ENCODE assay signal across 1 cellular context in the genomic region with DNA sequence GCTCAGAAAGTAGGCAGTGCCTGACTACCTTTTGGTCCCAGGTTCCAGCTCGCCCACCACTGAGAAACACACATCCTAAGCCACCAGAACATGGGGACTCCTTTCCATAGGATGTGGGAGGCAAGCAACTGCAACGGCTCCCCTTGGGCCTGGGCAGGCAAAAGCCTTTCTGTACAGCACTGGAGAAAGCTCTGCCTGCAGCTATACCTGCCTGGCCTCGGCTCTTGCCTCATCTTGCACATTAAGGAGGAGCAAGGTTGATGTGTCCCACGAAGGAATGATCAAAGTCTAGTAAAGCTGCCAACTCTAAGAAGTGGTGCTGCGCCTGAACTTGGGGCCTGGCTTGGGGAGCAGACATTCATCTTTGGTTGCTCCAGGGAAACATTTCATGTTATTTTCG.
TF ChIP-seq lines count a peak whose summit lies in the region.

No MANE protein-coding gene starts in this region.

TF ChIP-seq in IMR-90, 13 proteins besides CTCF, POLR2A, EP300 and RAD21:
- no peak for TF ChIP-seq MXI1 (IDR thresholded peaks at IDR 0.05; ENCODE audit: borderline replicate concordance, low read depth, low read length)
- no peak for TF ChIP-seq CEBPB (IDR thresholded peaks at IDR 0.05; ENCODE audit: low read depth, low read length)
- no peak for TF ChIP-seq MAFK (IDR thresholded peaks at IDR 0.05; ENCODE audit: low read depth, low read length)
- TF ChIP-seq SMC3 (IDR thresholded peaks at IDR 0.05; ENCODE audit: low read depth, low read length) = no peak
- TF ChIP-seq MAZ (IDR thresholded peaks at IDR 0.05; ENCODE audit: borderline replicate concordance, low read depth, low read length) = no peak
- TF ChIP-seq NFE2L2 (IDR thresholded peaks at IDR 0.05; ENCODE audit: low read depth, low read length) = no peak
- TF ChIP-seq, protein P1, sequence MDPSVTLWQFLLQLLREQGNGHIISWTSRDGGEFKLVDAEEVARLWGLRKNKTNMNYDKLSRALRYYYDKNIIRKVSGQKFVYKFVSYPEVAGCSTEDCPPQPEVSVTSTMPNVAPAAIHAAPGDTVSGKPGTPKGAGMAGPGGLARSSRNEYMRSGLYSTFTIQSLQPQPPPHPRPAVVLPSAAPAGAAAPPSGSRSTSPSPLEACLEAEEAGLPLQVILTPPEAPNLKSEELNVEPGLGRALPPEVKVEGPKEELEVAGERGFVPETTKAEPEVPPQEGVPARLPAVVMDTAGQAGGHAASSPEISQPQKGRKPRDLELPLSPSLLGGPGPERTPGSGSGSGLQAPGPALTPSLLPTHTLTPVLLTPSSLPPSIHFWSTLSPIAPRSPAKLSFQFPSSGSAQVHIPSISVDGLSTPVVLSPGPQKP (IDR thresholded peaks at IDR 0.05; ENCODE audit: borderline replicate concordance, low read depth, low read length) = no peak
- no peak for TF ChIP-seq CHD1 (IDR thresholded peaks at IDR 0.05; ENCODE audit: low read depth, low read length)
- TF ChIP-seq BHLHE40 (IDR thresholded peaks at IDR 0.05; ENCODE audit: low read depth, low read length) = no peak
